In the genomic region with DNA sequence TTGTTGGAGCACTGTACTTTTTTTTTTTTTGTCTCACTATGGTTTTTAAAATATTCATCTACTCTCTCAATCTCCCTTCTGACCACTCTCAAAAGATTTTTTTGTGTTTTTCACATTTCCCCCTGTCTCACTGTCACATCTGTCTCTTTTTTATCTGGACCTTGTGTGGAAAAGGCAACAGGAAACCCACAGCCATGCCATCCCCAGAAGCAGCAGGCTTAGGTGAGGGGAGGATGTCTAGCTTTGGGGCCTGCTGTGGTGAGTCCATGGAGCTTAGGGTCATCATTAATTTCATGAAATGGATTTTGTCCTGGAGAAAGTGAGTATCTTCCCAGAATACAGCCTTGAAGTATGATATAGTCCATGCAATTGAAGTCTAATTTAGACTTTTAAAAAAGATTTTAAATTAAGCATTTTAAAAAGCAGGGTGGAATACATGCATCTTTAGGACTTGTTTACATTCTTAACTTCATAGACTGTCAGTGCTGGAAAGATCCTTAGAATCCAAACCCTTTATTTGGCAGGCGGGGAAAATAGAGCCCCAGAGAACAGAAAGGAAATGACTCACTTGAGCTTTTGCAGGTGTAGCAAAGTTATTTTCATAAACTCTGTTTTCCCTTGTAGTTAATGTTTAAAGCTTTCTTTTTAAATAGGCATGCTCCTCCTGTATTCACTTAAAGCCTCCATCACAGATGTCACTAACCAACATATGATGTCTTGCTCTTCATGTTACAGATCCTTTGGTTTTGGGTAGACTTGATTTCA, we compare ENCODE assay signal across 11 cellular contexts. TPM values are rescaled to one million over a fixed set of nuclear protein-coding genes. Genes with fewer than 3 reads are reported as not detected.
DNase-seq lines count a peak whose midpoint lies in the region; ATAC-seq and TF ChIP-seq lines count a peak whose summit lies in the region.
"Had no signal": no experiment of that assay in that cellular context is flagged by ENCODE, and none has a peak within 500 bp of the region (broad histone marks: within the 10 kb centered on the region; RNA-seq: fewer than 3 reads in every experiment).

No MANE protein-coding gene starts in this region.

- H3K27ac ChIP-seq in left lung (peak overlapping the region in 1 of 2 donors; percentile 14), lower lobe of right lung (no peak overlapping the region)
- H3K27ac ChIP-seq: HL-60 had no signal

- TF ChIP-seq CTCF in GM12865 (IDR thresholded peaks at IDR 0.05; ENCODE audit: insufficient read depth, low read depth, low read length, missing control alignments) (no peak), left lung (IDR thresholded peaks at IDR 0.05) (no peak), lower lobe of right lung (IDR thresholded peaks at IDR 0.05) (no peak)

- H3K27me3 Mint-ChIP-seq in activated T-helper 1 cell treated with anti-CD3 and anti-CD28 coated beads, Interleukin-12 subunit alpha, Interleukin-12 subunit beta, Interleukin-2, Interleukin-4 antibody, amounts not matched to agents 30 ng/mL and 10 ng/mL and 1 ng/mL, durations not matched to agents 14 hours and 24 hours and 36 hours (ENCODE audit: insufficient read depth) = no peaks in the 10 kb centered on the region

- peak overlapping the region; percentile 30 for H3K27ac Mint-ChIP-seq in activated T-helper 1 cell treated with anti-CD3 and anti-CD28 coated beads, Interleukin-12 subunit alpha, Interleukin-12 subunit beta, Interleukin-2, Interleukin-4 antibody, amounts not matched to agents 30 ng/mL and 10 ng/mL and 1 ng/mL, durations not matched to agents 14 hours and 24 hours and 36 hours

- ATAC-seq in left lung = peak; percentile 13
- ATAC-seq in lower lobe of right lung = no peak

- no peak overlapping the region for H3K4me3 ChIP-seq in GM12865 (ENCODE audit: low read depth, low read length)
- no peak overlapping the region for H3K4me3 ChIP-seq in left lung
- H3K4me3 ChIP-seq in lower lobe of right lung = no peak overlapping the region

- H3K9me3 ChIP-seq in left lung (no peaks in the 10 kb centered on the region), lower lobe of right lung (no peaks in the 10 kb centered on the region)

- intact Hi-C loops in activated T-helper 1 cell treated with anti-CD3 and anti-CD28 coated beads, Interleukin-12 subunit alpha, Interleukin-12 subunit beta, Interleukin-2, Interleukin-4 antibody, amounts not matched to agents 30 ng/mL and 10 ng/mL and 1 ng/mL, durations not matched to agents 14 hours and 24 hours and 36 hours (cut with micrococcal nuclease) = no loop called here
- intact Hi-C loops in left lung (cut with DNase I) = no loop called here
- intact Hi-C loops in lower lobe of right lung (cut with DNase I) = loop anchor here (5.0 kb wide), 1 partner anchor 326 kb away; no protein-coding TSS in a partner anchor

- H3K4me1 Mint-ChIP-seq in activated T-helper 1 cell treated with anti-CD3 and anti-CD28 coated beads, Interleukin-12 subunit alpha, Interleukin-12 subunit beta, Interleukin-2, Interleukin-4 antibody, amounts not matched to agents 30 ng/mL and 10 ng/mL and 1 ng/mL, durations not matched to agents 14 hours and 24 hours and 36 hours (ENCODE audit: low read depth) = peaks cover 22% of the 10 kb centered on the region

- DNase-seq in A172 (ENCODE audit: low spot score) = peak; percentile 79
- DNase-seq in GM12865 (ENCODE audit: low read depth) = peak; percentile 21
- no peak for DNase-seq in activated T-helper 1 cell treated with anti-CD3 and anti-CD28 coated beads, Interleukin-12 subunit alpha, Interleukin-12 subunit beta, Interleukin-2, Interleukin-4 antibody, amounts not matched to agents 30 ng/mL and 10 ng/mL and 1 ng/mL, durations not matched to agents 14 hours and 24 hours and 36 hours (ENCODE audit: low spot score)
- DNase-seq in left lung = no peak
- no peak for DNase-seq in T1000 (lab: John Stamatoyannopoulos, UW)
- no peak for DNase-seq in NCI-H524 treated with DMSO at 0.1 percent for 48 hours (lab: John Stamatoyannopoulos, UW)
- no peak for DNase-seq in lower lobe of right lung
- no peak for DNase-seq in MV-4-11 (lab: John Stamatoyannopoulos, UW)
- DNase-seq: activated CD4-positive, alpha-beta T cell treated with anti-CD3 and anti-CD28 coated beads for 48 hours had no signal

- H3K27me3 ChIP-seq in left lung (no peaks in the 10 kb centered on the region), lower lobe of right lung (ENCODE audit: low read depth) (no peaks in the 10 kb centered on the region)

- no peak overlapping the region for H3K4me3 Mint-ChIP-seq in activated T-helper 1 cell treated with anti-CD3 and anti-CD28 coated beads, Interleukin-12 subunit alpha, Interleukin-12 subunit beta, Interleukin-2, Interleukin-4 antibody, amounts not matched to agents 30 ng/mL and 10 ng/mL and 1 ng/mL, durations not matched to agents 14 hours and 24 hours and 36 hours

- H3K4me1 ChIP-seq in left lung (peaks cover 13 to 18% of the 10 kb centered on the region in 2 donors), lower lobe of right lung (peaks cover 30% of the 10 kb centered on the region)

- H3K36me3 Mint-ChIP-seq in activated T-helper 1 cell treated with anti-CD3 and anti-CD28 coated beads, Interleukin-12 subunit alpha, Interleukin-12 subunit beta, Interleukin-2, Interleukin-4 antibody, amounts not matched to agents 30 ng/mL and 10 ng/mL and 1 ng/mL, durations not matched to agents 14 hours and 24 hours and 36 hours (ENCODE audit: low read depth) = no peaks in the 10 kb centered on the region

- no peaks in the 10 kb centered on the region for H3K9me3 Mint-ChIP-seq in activated T-helper 1 cell treated with anti-CD3 and anti-CD28 coated beads, Interleukin-12 subunit alpha, Interleukin-12 subunit beta, Interleukin-2, Interleukin-4 antibody, amounts not matched to agents 30 ng/mL and 10 ng/mL and 1 ng/mL, durations not matched to agents 14 hours and 24 hours and 36 hours

- H3K36me3 ChIP-seq in left lung = peaks cover 0 to 16% of the 10 kb centered on the region in 2 donors
- H3K36me3 ChIP-seq in lower lobe of right lung = peaks cover 24% of the 10 kb centered on the region

RNA-seq across cellular contexts. Expression of gene MINDY4, which starts 25.1 kb away (rescaled TPM):
- 7.1 and 7.6 TPM in 2 replicates for total RNA-seq in A172 (2014; rRNA removed; shearing (Covaris generic))
- 0.96 and 2.2 TPM in 2 replicates for total RNA-seq in activated T-helper 1 cell treated with anti-CD3 and anti-CD28 coated beads, Interleukin-12 subunit alpha, Interleukin-12 subunit beta, Interleukin-2, Interleukin-4 antibody, amounts not matched to agents 30 ng/mL and 10 ng/mL and 1 ng/mL, durations not matched to agents 14 hours and 24 hours and 36 hours
- total RNA-seq in left lung (1 to 10 TPM; 8.0 to 9.4 TPM), lower lobe of right lung (13.8 TPM)

RNA-seq across cellular contexts. Expression of gene INMT, which starts 44.4 kb away (rescaled TPM):
- not detected in 2 replicates for total RNA-seq in A172 (2014; rRNA removed; shearing (Covaris generic))
- 0.23 TPM in 1 of 2 replicates, not detected in the other for total RNA-seq in activated T-helper 1 cell treated with anti-CD3 and anti-CD28 coated beads, Interleukin-12 subunit alpha, Interleukin-12 subunit beta, Interleukin-2, Interleukin-4 antibody, amounts not matched to agents 30 ng/mL and 10 ng/mL and 1 ng/mL, durations not matched to agents 14 hours and 24 hours and 36 hours
- 100 to 1,000 TPM; 123 to 164 TPM for total RNA-seq in left lung
- total RNA-seq in lower lobe of right lung = 249 TPM
- total RNA-seq: NCI-H460 had no signal

Comparison
In these comparisons a context has a peak if more than half of its experiments do, and no peak if none do; other contexts are left out.
1. DNase-seq: peak in A172 (single experiment) and GM12865 (single experiment); none in activated T-helper 1 cell treated with anti-CD3 and anti-CD28 coated beads, Interleukin-12 subunit alpha, Interleukin-12 subunit beta, Interleukin-2, Interleukin-4 antibody, amounts not matched to agents 30 ng/mL and 10 ng/mL and 1 ng/mL, durations not matched to agents 14 hours and 24 hours and 36 hours (single experiment), left lung (0 of 2), T1000 (single experiment), NCI-H524 treated with DMSO at 0.1 percent for 48 hours (single experiment), lower lobe of right lung (single experiment) and MV-4-11 (single experiment).
2. RNA of gene INMT, which starts 44.4 kb away (total RNA-seq): 249 TPM in lower lobe of right lung (single experiment) and 123 to 164 TPM in left lung; 0.23 TPM in activated T-helper 1 cell treated with anti-CD3 and anti-CD28 coated beads, Interleukin-12 subunit alpha, Interleukin-12 subunit beta, Interleukin-2, Interleukin-4 antibody, amounts not matched to agents 30 ng/mL and 10 ng/mL and 1 ng/mL, durations not matched to agents 14 hours and 24 hours and 36 hours and not detected in A172; every median in the first group is over 100 times any median in the second.